ENCODE assay signal across 19 cellular contexts in genomic region chr14:38248629-38249028, GRCh38. TPM values are rescaled to one million over a fixed set of nuclear protein-coding genes. Genes with fewer than 3 reads are reported as not detected.
DNase-seq lines count a peak whose midpoint lies in the region; ATAC-seq, FAIRE-seq and TF ChIP-seq lines count a peak whose summit lies in the region.
"Had no signal": no experiment of that assay in that cellular context is flagged by ENCODE, and none has a peak within 500 bp of the region (broad histone marks: within the 10 kb centered on the region; RNA-seq: fewer than 3 reads in every experiment).

No MANE protein-coding gene starts in this region.

- FAIRE-seq in H1 (lab: Jason Lieb, UNC), result peak; percentile 50
- FAIRE-seq: HTR-8/SVneo had no signal

- DNase-seq in DMS53 (lab: John Stamatoyannopoulos, UW) (peak; percentile 5), DMS53 treated with DMSO at 0.1 percent for 48 hours (lab: John Stamatoyannopoulos, UW; ENCODE audit: unreplicated experiment) (no peak), Karpas-422 (peak; percentile 73), H1 (ENCODE audit: low read depth in 1 of 2, low spot score in 2 of 2) (no peak), osteoblast (ENCODE audit: insufficient read length, low spot score, missing footprints) (no peak), T1000 (lab: John Stamatoyannopoulos, UW) (no peak)
- DNase-seq: 8988T; CD8-positive, alpha-beta memory T cell; cortex of kidney; GF-D8; naive B cell; NCI-H2107; substantia nigra had no signal

- H3K27me3 ChIP-seq in Karpas-422 (ENCODE audit: low read length) (no peaks in the 10 kb centered on the region), H1 (replicated peaks in 1 of 4; ENCODE audit: control insufficient read depth in 3 of 4, extremely low read depth in 1 of 4, insufficient read depth in 3 of 4, low read length in 3 of 4) (peaks cover under 1 to 18% (median 10%) of the 10 kb centered on the region in 4 experiments), neural cell (ENCODE audit: insufficient read depth, low read depth, low read length) (peaks cover 6% of the 10 kb centered on the region), osteoblast (ENCODE audit: insufficient read depth, low read length) (no peaks in the 10 kb centered on the region)

- H4K20me1 ChIP-seq in Karpas-422 (ENCODE audit: insufficient read depth, low read depth, low read length) (no peaks in the 10 kb centered on the region), H1 (replicated peaks in 1 of 2; ENCODE audit: control insufficient read depth in 1 of 2, insufficient read depth in 2 of 2, low read length in 2 of 2) (no peaks in the 10 kb centered on the region), neural cell (ENCODE audit: insufficient read depth) (no peaks in the 10 kb centered on the region), osteoblast (ENCODE audit: insufficient read depth, low read length) (no peaks in the 10 kb centered on the region)

- H3K23ac ChIP-seq in H1 (ENCODE audit: insufficient read length), result no peak overlapping the region

- H3K36me3 ChIP-seq in Karpas-422 (ENCODE audit: insufficient read depth, low read length) (no peaks in the 10 kb centered on the region), H1 (ENCODE audit: control insufficient read depth in 2 of 4, insufficient read depth in 4 of 4, low read length in 3 of 4) (no peaks in the 10 kb centered on the region), neural cell (ENCODE audit: insufficient read depth, low read length) (no peaks in the 10 kb centered on the region), osteoblast (ENCODE audit: insufficient read depth, low read length) (no peaks in the 10 kb centered on the region)
- H3K36me3 ChIP-seq: esophagus muscularis mucosa had no signal

- no peak overlapping the region for H3K4ac ChIP-seq in H1 (replicated peaks; ENCODE audit: insufficient read length, low read depth, low read length)

- H3K9ac ChIP-seq in Karpas-422 (ENCODE audit: low read length) (no peak overlapping the region), H1 (replicated peaks in 1 of 4; ENCODE audit: extremely low read depth in 1 of 4, low read depth in 3 of 4, low read length in 3 of 4) (no peak overlapping the region), neural cell (ENCODE audit: low read length) (no peak overlapping the region)

- no peak overlapping the region for H3K56ac ChIP-seq in H1 (replicated peaks; ENCODE audit: insufficient read length, low read depth, low read length)

- H4K8ac ChIP-seq in H1 (ENCODE audit: extremely low read depth, insufficient read depth, low read length), result no peak overlapping the region

- POLR2A ChIA-PET in H1 (lab: Charles Lee; ENCODE audit: partially characterized antibody), result no interaction called here

- TF ChIP-seq EP300 in H1 (IDR thresholded peaks at IDR 0.05; ENCODE audit: borderline replicate concordance in 1 of 2, low read depth in 2 of 2, low read length in 2 of 2), result no peak
- no peak for TF ChIP-seq EP300 in neural cell (conservative IDR thresholded peaks at IDR 0.05; ENCODE audit: poor library complexity, severe bottlenecking)

- no peak overlapping the region for H2BK120ac ChIP-seq in H1 (replicated peaks; ENCODE audit: low read depth, low read length)

- H3K23me2 ChIP-seq in H1 (ENCODE audit: low read depth, low read length), result no peaks in the 10 kb centered on the region

- TF ChIP-seq CTCF in H1 (IDR thresholded peaks at IDR 0.05; ENCODE audit: control extremely low read depth in 1 of 3, insufficient read depth in 1 of 3, low read depth in 1 of 3, low read length in 3 of 3), result peak in 2 of 3 experiments; percentile 50 to 62; a peak in 3 of 4 replicates
- peak; percentile 17 for TF ChIP-seq CTCF in neural cell (IDR thresholded peaks at IDR 0.05; ENCODE audit: poor library complexity, severe bottlenecking)
- TF ChIP-seq CTCF in osteoblast (IDR thresholded peaks at IDR 0.05; ENCODE audit: extremely low read depth, low read depth, low read length), result no peak

- H3K14ac ChIP-seq in H1 (ENCODE audit: insufficient read length), result no peak overlapping the region

- no peak overlapping the region for H4K5ac ChIP-seq in H1 (ENCODE audit: insufficient read length, low read depth, low read length)

- H2AFZ ChIP-seq in Karpas-422 (ENCODE audit: low read length), result peak overlapping the region; percentile 7; the same call in 1 of the 2 replicates
- no peak overlapping the region for H2AFZ ChIP-seq in H1 (ENCODE audit: low read length)
- no peak overlapping the region for H2AFZ ChIP-seq in neural cell (ENCODE audit: low read depth, low read length)
- no peak overlapping the region for H2AFZ ChIP-seq in osteoblast (ENCODE audit: low read length)

- CTCF ChIA-PET in H1 (lab: Charles Lee; ENCODE audit: partially characterized antibody), result interaction anchor here (0.7 to 2.4 kb wide), 15 partner anchors 9 to 234 kb away, joined by 3 to 9 read pairs (median 4); no protein-coding TSS in a partner anchor

- H3F3A ChIP-seq in neural cell (ENCODE audit: insufficient read depth, low read length, poor library complexity, severe bottlenecking), result no peaks in the 10 kb centered on the region

- no peak overlapping the region for H2BK15ac ChIP-seq in H1 (ENCODE audit: low read length)

- H2BK20ac ChIP-seq in H1 (ENCODE audit: low read length), result no peak overlapping the region

- H3K27ac ChIP-seq in Karpas-422 (ENCODE audit: low read length) (no peak overlapping the region), H1 (ENCODE audit: low read depth, low read length) (no peak overlapping the region), neural cell (ENCODE audit: low read length) (no peak overlapping the region), osteoblast (ENCODE audit: low read depth, low read length) (no peak overlapping the region)
- H3K27ac ChIP-seq: esophagus muscularis mucosa, SK-N-MC had no signal

- H3K4me3 ChIP-seq in Karpas-422 (ENCODE audit: low read length) (no peak overlapping the region), H1 (ENCODE audit: extremely low read depth in 1 of 4, insufficient read depth in 2 of 4, low read depth in 3 of 4, low read length in 4 of 4) (no peak overlapping the region), neural cell (ENCODE audit: low read length) (no peak overlapping the region), osteoblast (ENCODE audit: insufficient read depth, low read length) (no peak overlapping the region)
- H3K4me3 ChIP-seq: esophagus muscularis mucosa, SK-N-MC had no signal

- no peak overlapping the region for H2BK12ac ChIP-seq in H1 (ENCODE audit: low read depth, low read length)

- H3K9me2 ChIP-seq in Karpas-422 (replicated peaks; ENCODE audit: insufficient read depth, low read length) (no peaks in the 10 kb centered on the region), neural cell (ENCODE audit: insufficient read depth, low read length) (no peaks in the 10 kb centered on the region)

- ATAC-seq in HG03175 (IDR thresholded peaks at IDR 0.05; ENCODE audit: unreplicated experiment), result no peak
- ATAC-seq: activated T-helper 17 cell treated with anti-CD3 and anti-CD28 coated beads, Interleukin-2, amount 50 U/mL, for 72 hours had no signal

- H3K9me3 ChIP-seq in Karpas-422 (ENCODE audit: low read length) (no peaks in the 10 kb centered on the region), H1 (ENCODE audit: insufficient read depth in 2 of 2, low read depth in 1 of 2, low read length in 1 of 2) (no peaks in the 10 kb centered on the region), neural cell (ENCODE audit: low read length) (no peaks in the 10 kb centered on the region), osteoblast (ENCODE audit: low read depth, low read length) (no peaks in the 10 kb centered on the region)
- H3K9me3 ChIP-seq: esophagus muscularis mucosa had no signal

- H2AK5ac ChIP-seq in H1 (ENCODE audit: low read depth, low read length), result no peak overlapping the region

- no peak overlapping the region for H4K91ac ChIP-seq in H1 (replicated peaks; ENCODE audit: insufficient read length, low read length)

- TF ChIP-seq RAD21 in H1 (IDR thresholded peaks at IDR 0.05 in 1 of 2, conservative IDR thresholded peaks at IDR 0.05 in 1 of 2; ENCODE audit: low read depth in 2 of 2, low read length in 2 of 2) (peak; percentile 49 to 55), neural cell (conservative IDR thresholded peaks at IDR 0.05) (no peak)

- H3K18ac ChIP-seq in H1 (ENCODE audit: extremely low read depth, low read length), result no peak overlapping the region

- no peak for TF ChIP-seq POLR2A in H1 (IDR thresholded peaks at IDR 0.05; ENCODE audit: control extremely low read depth in 1 of 2, low read depth in 2 of 2, low read length in 2 of 2)

- H3K4me1 ChIP-seq in Karpas-422 (ENCODE audit: low read length), result no peaks in the 10 kb centered on the region
- H3K4me1 ChIP-seq in H1 (replicated peaks in 1 of 4; ENCODE audit: control insufficient read depth in 3 of 4, insufficient read depth in 4 of 4, low read length in 3 of 4), result no peaks in the 10 kb centered on the region
- no peaks in the 10 kb centered on the region for H3K4me1 ChIP-seq in osteoblast (ENCODE audit: insufficient read depth, low read length)
- H3K4me1 ChIP-seq: esophagus muscularis mucosa had no signal

- no peaks in the 10 kb centered on the region for H3K79me1 ChIP-seq in H1 (ENCODE audit: low read depth, low read length)

- no peak overlapping the region for H3K4me2 ChIP-seq in Karpas-422 (ENCODE audit: low read depth, low read length, poor library complexity, severe bottlenecking)
- H3K4me2 ChIP-seq in H1 (ENCODE audit: insufficient read depth in 1 of 2, low read depth in 2 of 2, low read length in 2 of 2), result no peak overlapping the region
- H3K4me2 ChIP-seq in neural cell (ENCODE audit: low read length), result no peak overlapping the region
- no peak overlapping the region for H3K4me2 ChIP-seq in osteoblast (ENCODE audit: insufficient read depth, low read length)

- no peaks in the 10 kb centered on the region for H3K79me2 ChIP-seq in Karpas-422 (ENCODE audit: low read length)
- H3K79me2 ChIP-seq in H1 (ENCODE audit: control insufficient read depth in 1 of 2, insufficient read depth in 2 of 2, low read length in 2 of 2), result no peaks in the 10 kb centered on the region
- H3K79me2 ChIP-seq in neural cell (replicated peaks; ENCODE audit: insufficient read depth, low read length), result no peaks in the 10 kb centered on the region
- no peaks in the 10 kb centered on the region for H3K79me2 ChIP-seq in osteoblast (ENCODE audit: insufficient read depth, low read length)

- H2BK5ac ChIP-seq in H1 (ENCODE audit: low read depth, low read length), result no peak overlapping the region

RNA-seq across cellular contexts. Expression of gene CLEC14A, which starts 7.3 kb away (rescaled TPM):
- not detected in 2 replicates for total RNA-seq in Karpas-422 (2014; rRNA removed; shearing (Covaris generic); ENCODE audit: low replicate concordance)
- 0.13 TPM in 2 replicates for total RNA-seq in H1 (2021; fragmentation: NEBNext Ultra II Directional; extraction: Animal tissue kit (Norgen Biotek cat#: 25700))
- polyA plus RNA-seq in H1 (2011; rRNA removed), result 0.09 and 0.17 TPM in 2 replicates
- 0.16 TPM for polyA plus RNA-seq in H1 (2011; cell fraction: cytosol; rRNA removed)
- 0.11 TPM for polyA plus RNA-seq in H1 (2011; cell fraction: nucleus; rRNA removed)
- 0.15 to 0.17 TPM in 2 of 4 replicates, not detected in the others for polyA plus RNA-seq in H1 (2012, experiment 1 of 2)
- polyA plus RNA-seq in H1 (2012, experiment 2 of 2), result 0.10 TPM
- 0.06 TPM for polyA plus RNA-seq in H1 (2013, experiment 1 of 2)
- 0.04 TPM for polyA plus RNA-seq in H1 (2013, experiment 2 of 2)
- polyA minus RNA-seq in H1 (2011; rRNA and poly(A)+ RNA removed), result not detected in 2 replicates
- not detected for polyA minus RNA-seq in H1 (2011; cell fraction: cytosol; rRNA and poly(A)+ RNA removed)
- not detected for polyA minus RNA-seq in H1 (2011; cell fraction: nucleus; rRNA and poly(A)+ RNA removed)
- 0.12 TPM in 1 of 2 replicates, not detected in the other for polyA plus RNA-seq in neural cell
- 0.35 TPM in 1 of 2 replicates, not detected in the other for polyA minus RNA-seq in neural cell
- total RNA-seq in osteoblast, result 0.29 TPM in 1 of 2 replicates, not detected in the other
- total RNA-seq: activated T-helper 17 cell treated with anti-CD3 and anti-CD28 coated beads, Interleukin-2, amount 50 U/mL, for 72 hours; CD8-positive, alpha-beta memory T cell had no signal
- polyA plus RNA-seq: CD8-positive, alpha-beta memory T cell had no signal

RNA-seq across cellular contexts. Expression of gene SSTR1, which starts 40.9 kb away (rescaled TPM):
- total RNA-seq in Karpas-422 (2014; rRNA removed; shearing (Covaris generic); ENCODE audit: low replicate concordance), result not detected in 2 replicates
- 0.75 and 0.93 TPM in 2 replicates for total RNA-seq in H1 (2021; fragmentation: NEBNext Ultra II Directional; extraction: Animal tissue kit (Norgen Biotek cat#: 25700))
- 0.82 and 1.3 TPM in 2 replicates for polyA plus RNA-seq in H1 (2011; rRNA removed)
- polyA plus RNA-seq in H1 (2011; cell fraction: cytosol; rRNA removed), result 0.63 TPM
- polyA plus RNA-seq in H1 (2011; cell fraction: nucleus; rRNA removed), result 2.7 TPM
- 0.52 to 0.83 TPM (median 0.59 TPM) in 4 replicates for polyA plus RNA-seq in H1 (2012, experiment 1 of 2)
- polyA plus RNA-seq in H1 (2012, experiment 2 of 2), result 0.24 TPM
- 0.79 TPM for polyA plus RNA-seq in H1 (2013, experiment 1 of 2)
- polyA plus RNA-seq in H1 (2013, experiment 2 of 2), result 0.72 TPM
- 0.85 and 1.4 TPM in 2 replicates for polyA minus RNA-seq in H1 (2011; rRNA and poly(A)+ RNA removed)
- 1.5 TPM for polyA minus RNA-seq in H1 (2011; cell fraction: cytosol; rRNA and poly(A)+ RNA removed)
- polyA minus RNA-seq in H1 (2011; cell fraction: nucleus; rRNA and poly(A)+ RNA removed), result 2.4 TPM
- polyA plus RNA-seq in neural cell, result 2.1 and 2.4 TPM in 2 replicates
- polyA minus RNA-seq in neural cell, result 2.9 TPM in 2 replicates
- under 0.01 TPM in 2 replicates for total RNA-seq in osteoblast
- total RNA-seq: activated T-helper 17 cell treated with anti-CD3 and anti-CD28 coated beads, Interleukin-2, amount 50 U/mL, for 72 hours; CD8-positive, alpha-beta memory T cell had no signal
- polyA plus RNA-seq: CD8-positive, alpha-beta memory T cell had no signal

Comparison
In these comparisons a context has a peak if more than half of its experiments do, and no peak if none do; other contexts are left out.
1. DNase-seq: peak in DMS53 (single experiment) and Karpas-422 (single experiment); none in DMS53 treated with DMSO at 0.1 percent for 48 hours (single experiment), H1 (0 of 2), osteoblast (single experiment) and T1000 (single experiment).